In genomic region chr7:101681170-101682007, GRCh38 we compare ENCODE assay signal across 1 cellular context.
A peak's percentile ranks its signal among the peaks of the same experiment; 100 is the strongest.
TF ChIP-seq lines count a peak whose summit lies in the region.

No MANE protein-coding gene starts in this region.

TF ChIP-seq in HEK293, 187 proteins besides CTCF, POLR2A, EP300 and RAD21 (continued from another document and continues in another):
- TF ChIP-seq ZBTB11 (tag by site-specific recombination; conservative IDR thresholded peaks at IDR 0.05; ENCODE audit: low read depth) (peak; percentile 72), KLF10 (tag by site-specific recombination; IDR thresholded peaks at IDR 0.05) (no peak), ZNF677 (tag by site-specific recombination; IDR thresholded peaks at IDR 0.05) (no peak), WT1 (tag by site-specific recombination; IDR thresholded peaks at IDR 0.05) (no peak), KLF1 (tag by site-specific recombination; IDR thresholded peaks at IDR 0.05) (no peak), ZSCAN18 (tag by site-specific recombination; IDR thresholded peaks at IDR 0.05) (no peak), ZNF266 (tag by site-specific recombination; IDR thresholded peaks at IDR 0.05; ENCODE audit: low read depth) (no peak), ZNF138 (tag by site-specific recombination; IDR thresholded peaks at IDR 0.05; ENCODE audit: borderline replicate concordance) (no peak), ZIC2 (tag by site-specific recombination; IDR thresholded peaks at IDR 0.05) (peak; percentile 53), SETDB1 (IDR thresholded peaks at IDR 0.05; ENCODE audit: insufficient read length, low read length) (no peak), ZNF416 (tag by site-specific recombination; IDR thresholded peaks at IDR 0.05) (no peak), PATZ1 (tag by site-specific recombination; IDR thresholded peaks at IDR 0.05) (peak; percentile 70), ZNF624 (tag by site-specific recombination; IDR thresholded peaks at IDR 0.05) (no peak), ZNF404 (tag by site-specific recombination; IDR thresholded peaks at IDR 0.05) (no peak), ZSCAN23 (tag by site-specific recombination; IDR thresholded peaks at IDR 0.05) (no peak), PBX3 (CRISPR knock-in tag; IDR thresholded peaks at IDR 0.05) (no peak), ZNF335 (tag by site-specific recombination; conservative IDR thresholded peaks at IDR 0.05) (0 out of 2 replicates have a peak, but pooled peaks have one; percentile 14), REST (tag by site-specific recombination; IDR thresholded peaks at IDR 0.05) (no peak), ZNF777 (tag by site-specific recombination; IDR thresholded peaks at IDR 0.05; ENCODE audit: borderline replicate concordance) (no peak), ZNF324 (tag by site-specific recombination; IDR thresholded peaks at IDR 0.05) (no peak), ZNF175 (tag by site-specific recombination; IDR thresholded peaks at IDR 0.05) (no peak), ZNF2 (tag by site-specific recombination; IDR thresholded peaks at IDR 0.05) (no peak), OVOL3 (tag by site-specific recombination; IDR thresholded peaks at IDR 0.05) (no peak), GFI1B (tag by site-specific recombination; IDR thresholded peaks at IDR 0.05) (no peak), ZNF473 (tag by site-specific recombination; IDR thresholded peaks at IDR 0.05) (no peak), GLIS2 (tag by site-specific recombination; IDR thresholded peaks at IDR 0.05) (peak; percentile 52), PRDM4 (tag by site-specific recombination; IDR thresholded peaks at IDR 0.05) (no peak), SP7 (tag by site-specific recombination; IDR thresholded peaks at IDR 0.05) (0 out of 2 replicates have a peak, but pooled peaks have one; percentile 14), ZFP37 (tag by site-specific recombination; IDR thresholded peaks at IDR 0.05) (no peak), ZBTB17 (tag by site-specific recombination; IDR thresholded peaks at IDR 0.05) (no peak), ZNF704 (tag by site-specific recombination; IDR thresholded peaks at IDR 0.05) (no peak), ZNF19 (tag by site-specific recombination; IDR thresholded peaks at IDR 0.05; ENCODE audit: low read depth) (no peak), ZNF629 (tag by site-specific recombination; IDR thresholded peaks at IDR 0.05) (0 out of 2 replicates have a peak, but pooled peaks have one; percentile 47), ZNF24 (tag by site-specific recombination; IDR thresholded peaks at IDR 0.05) (no peak), ZNF211 (tag by site-specific recombination; IDR thresholded peaks at IDR 0.05; ENCODE audit: low read depth) (no peak), SCRT1 (tag by site-specific recombination; IDR thresholded peaks at IDR 0.05; ENCODE audit: borderline replicate concordance) (no peak), ZNF121 (tag by site-specific recombination; IDR thresholded peaks at IDR 0.05) (no peak), SCRT2 (tag by site-specific recombination; IDR thresholded peaks at IDR 0.05) (no peak), ZNF394 (tag by site-specific recombination; IDR thresholded peaks at IDR 0.05; ENCODE audit: borderline replicate concordance) (no peak), ZSCAN30 (tag by site-specific recombination; IDR thresholded peaks at IDR 0.05) (no peak), ZNF398 (tag by site-specific recombination; IDR thresholded peaks at IDR 0.05) (peak; percentile 42; the same call in 1 of the 2 replicates), ZNF341 (tag by site-specific recombination; IDR thresholded peaks at IDR 0.05; ENCODE audit: low read depth) (peak; percentile 94), ZNF600 (tag by site-specific recombination; IDR thresholded peaks at IDR 0.05) (peak; percentile 33; the same call in 1 of the 2 replicates)
